Comparison of ENCODE assay signal across 24 cellular contexts in genomic region chr14:99344051-99344450, GRCh38.
"Had no signal": no experiment of that assay in that cellular context is flagged by ENCODE, and none has a peak within 500 bp of the region (broad histone marks: within the 10 kb centered on the region; RNA-seq: fewer than 3 reads in every experiment).

No MANE protein-coding gene starts in this region.

- H3K9me3 ChIP-seq: SJCRH30 had no signal

- H3K4me2 ChIP-seq: KMS-11 had no signal

- DNase-seq: Kasumi-1, MM.1S, NCI-H1092 treated with DMSO at 0.1 percent for 48 hours, NCI-H1436, NCI-H187, NCI-H2029, NCI-H2081 treated with DMSO at 0.1 percent for 48 hours, NCI-H2171, NCI-H226, NCI-H446, NCI-H510A, NCI-H524 treated with DMSO at 0.1 percent for 48 hours, NCI-H69, NCI-H774, PC-3, SHP77, SJCRH30 had no signal

- H3K36me3 ChIP-seq: SJCRH30 had no signal

- H3K27ac ChIP-seq: HL-60, KMS-11, RWPE1, SJCRH30 had no signal

- ATAC-seq: K562, Panc1, PC-3, SK-N-SH treated with all-trans-retinoic acid at 6 μM for 48 hours had no signal

- H3K27me3 ChIP-seq: SJCRH30 had no signal

- H3K9ac ChIP-seq: KMS-11 had no signal

- H3K4me1 Mint-ChIP-seq: IgD-negative memory B cell had no signal

- H3K27ac Mint-ChIP-seq: IgD-negative memory B cell had no signal

- H3K4me3 ChIP-seq: K562, SJCRH30 had no signal

- H3K36me3 Mint-ChIP-seq: IgD-negative memory B cell had no signal

- H3K4me3 Mint-ChIP-seq: IgD-negative memory B cell had no signal
